13 cellular contexts compared by ENCODE assay signal in the genomic region with DNA sequence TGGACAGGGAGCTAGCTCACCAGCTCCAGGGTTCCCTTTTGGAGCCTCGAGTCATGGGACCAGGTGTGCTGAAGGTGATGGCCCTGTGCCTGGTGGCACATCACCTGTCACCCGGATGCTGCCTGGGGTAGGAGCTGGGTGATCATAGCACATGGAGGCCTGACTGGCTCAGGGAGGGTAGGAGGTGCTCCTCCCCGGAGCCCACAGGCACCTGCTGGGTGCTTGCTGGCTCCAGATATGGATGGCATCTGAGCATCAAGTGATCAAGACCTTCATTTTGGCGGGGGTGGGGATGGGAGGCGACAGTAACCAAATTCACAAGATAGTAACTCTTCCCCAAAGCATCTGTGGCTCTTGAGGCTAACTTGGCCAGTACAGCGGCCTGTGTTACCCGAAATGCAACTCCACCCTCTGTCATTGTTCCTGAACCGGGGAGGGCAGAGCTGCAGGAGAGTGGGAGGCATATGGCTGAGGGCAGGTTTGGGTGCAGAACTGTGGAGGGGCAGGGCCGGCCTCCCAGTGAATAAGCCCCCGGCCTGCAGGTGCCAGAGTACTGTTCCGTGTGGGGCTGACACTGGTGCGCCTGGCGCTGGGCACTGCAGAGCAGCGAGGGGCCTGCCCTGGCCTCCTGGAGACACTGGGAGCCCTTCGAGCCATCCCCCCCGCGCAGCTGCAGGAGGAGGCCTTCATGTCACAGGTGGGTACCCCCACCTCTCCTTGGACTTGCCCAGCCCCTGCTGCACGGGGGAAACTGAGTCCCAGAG. TPM values are rescaled to one million over a fixed set of nuclear protein-coding genes. Genes with fewer than 3 reads are reported as not detected.
DNase-seq lines count a peak whose midpoint lies in the region; ATAC-seq lines count a peak whose summit lies in the region.
"Had no signal": no experiment of that assay in that cellular context is flagged by ENCODE, and none has a peak within 500 bp of the region (broad histone marks: within the 10 kb centered on the region; RNA-seq: fewer than 3 reads in every experiment).

No MANE protein-coding gene starts in this region.

- no peaks in the 10 kb centered on the region for H3K79me2 ChIP-seq in GM23248 (ENCODE audit: insufficient read depth)

- POLR2A ChIA-PET in CD8-positive, alpha-beta memory T cell (lab: Charles Lee) = interaction anchor here (1.0 to 3.8 kb wide), 12 partner anchors 9 to 74 kb away, joined by 3 to 77 read pairs (median 6); a partner anchor contains a TSS

- peak overlapping the region; percentile 82 for H3K4me3 ChIP-seq in CD8-positive, alpha-beta memory T cell (ENCODE audit: low read length)
- no peak overlapping the region for H3K4me3 ChIP-seq in MG63
- no peak overlapping the region for H3K4me3 ChIP-seq in GM23248

- no peaks in the 10 kb centered on the region for H3K9me3 ChIP-seq in CD8-positive, alpha-beta memory T cell (ENCODE audit: low read length)
- no peaks in the 10 kb centered on the region for H3K9me3 ChIP-seq in MG63
- H3K9me3 ChIP-seq in GM23248 (ENCODE audit: low read depth) = no peaks in the 10 kb centered on the region

- CTCF ChIA-PET in CD8-positive, alpha-beta memory T cell (lab: Charles Lee) = interaction anchor here (1.0 to 2.4 kb wide), 14 partner anchors 10 to 57 kb away, joined by 3 to 14 read pairs (median 4); a partner anchor contains a TSS

- no peaks in the 10 kb centered on the region for H4K20me1 ChIP-seq in GM23248 (ENCODE audit: insufficient read depth)

- no peaks in the 10 kb centered on the region for H3K27me3 ChIP-seq in CD8-positive, alpha-beta memory T cell (ENCODE audit: insufficient read depth, low read length, poor library complexity, severe bottlenecking)
- H3K27me3 ChIP-seq in MG63 (no peaks in the 10 kb centered on the region), GM23248 (replicated peaks; ENCODE audit: insufficient read depth) (peaks cover 23% of the 10 kb centered on the region)

- H3K4me1 ChIP-seq in CD8-positive, alpha-beta memory T cell (ENCODE audit: insufficient read depth, low read length) = peaks cover 90% of the 10 kb centered on the region
- no peaks in the 10 kb centered on the region for H3K4me1 ChIP-seq in GM23248 (ENCODE audit: insufficient read depth)

- ATAC-seq in HG02852 (IDR thresholded peaks at IDR 0.05; ENCODE audit: unreplicated experiment) = peak; percentile 20
- peak; percentile 7 to 20 for ATAC-seq in activated T-cell treated with anti-CD3 and anti-CD28 coated beads, Interleukin-2, amount 50 U/mL, for 72 hours (replicated peaks in 1 of 2)
- ATAC-seq in natural killer cell treated with Interleukin-12 subunit alpha and Interleukin-12 subunit beta and Interleukin-15 and Interleukin-18, amount 100 ng/mL, for 72 hours = peak; percentile 5 to 30
- ATAC-seq in GM21515 (IDR thresholded peaks at IDR 0.05; ENCODE audit: unreplicated experiment) = no peak
- ATAC-seq in GM19397 (IDR thresholded peaks at IDR 0.05; ENCODE audit: unreplicated experiment) = no peak
- ATAC-seq: sciatic nerve had no signal

- peaks cover 6 to 55% (median 9%) of the 10 kb centered on the region in 3 donors for H3K36me3 Mint-ChIP-seq in CD8-positive, alpha-beta memory T cell
- peaks cover 5 to 11% of the 10 kb centered on the region in 2 donors for H3K36me3 Mint-ChIP-seq in activated T-cell treated with anti-CD3 and anti-CD28 coated beads, Interleukin-2, amount 50 U/mL, for 72 hours (ENCODE audit: insufficient read depth in 2 of 2)
- no peaks in the 10 kb centered on the region for H3K36me3 Mint-ChIP-seq in natural killer cell treated with Interleukin-12 subunit alpha and Interleukin-12 subunit beta and Interleukin-15 and Interleukin-18, amount 100 ng/mL, for 72 hours

- peak overlapping the region; percentile 95 to 99 (median 98) for H3K4me3 Mint-ChIP-seq in CD8-positive, alpha-beta memory T cell
- peak overlapping the region; percentile 91 to 96 for H3K4me3 Mint-ChIP-seq in activated T-cell treated with anti-CD3 and anti-CD28 coated beads, Interleukin-2, amount 50 U/mL, for 72 hours
- peak overlapping the region; percentile 83 for H3K4me3 Mint-ChIP-seq in natural killer cell treated with Interleukin-12 subunit alpha and Interleukin-12 subunit beta and Interleukin-15 and Interleukin-18, amount 100 ng/mL, for 72 hours

- in situ Hi-C loops in GM23248 (cut with MboI) = no loop called here

- H3K9ac ChIP-seq in GM23248 = no peak overlapping the region

- no peak overlapping the region for H3K4me2 ChIP-seq in GM23248 (ENCODE audit: unreplicated experiment)

- peak in 1 of 5 donors; percentile 44 for DNase-seq in CD8-positive, alpha-beta memory T cell
- no peak for DNase-seq in activated T-cell treated with anti-CD3 and anti-CD28 coated beads, Interleukin-2, amount 50 U/mL, for 72 hours
- no peak for DNase-seq in natural killer cell treated with Interleukin-12 subunit alpha and Interleukin-12 subunit beta and Interleukin-15 and Interleukin-18, amount 100 ng/mL, for 72 hours (ENCODE audit: low spot score)
- DNase-seq in MG63 (no peak), GM23248 (no peak)
- DNase-seq: anterior cingulate cortex, hypothalamus, NCI-H2107 had no signal

- no peak overlapping the region for H2AFZ ChIP-seq in GM23248

- H3K27me3 Mint-ChIP-seq in CD8-positive, alpha-beta memory T cell = peaks cover 0 to 2% of the 10 kb centered on the region in 2 donors
- H3K27me3 Mint-ChIP-seq in activated T-cell treated with anti-CD3 and anti-CD28 coated beads, Interleukin-2, amount 50 U/mL, for 72 hours (ENCODE audit: low read depth) = no peaks in the 10 kb centered on the region
- H3K27me3 Mint-ChIP-seq in natural killer cell treated with Interleukin-12 subunit alpha and Interleukin-12 subunit beta and Interleukin-15 and Interleukin-18, amount 100 ng/mL, for 72 hours = no peaks in the 10 kb centered on the region

- H3K9me3 Mint-ChIP-seq in CD8-positive, alpha-beta memory T cell = no peaks in the 10 kb centered on the region
- H3K9me3 Mint-ChIP-seq in activated T-cell treated with anti-CD3 and anti-CD28 coated beads, Interleukin-2, amount 50 U/mL, for 72 hours = no peaks in the 10 kb centered on the region
- H3K9me3 Mint-ChIP-seq in natural killer cell treated with Interleukin-12 subunit alpha and Interleukin-12 subunit beta and Interleukin-15 and Interleukin-18, amount 100 ng/mL, for 72 hours = no peaks in the 10 kb centered on the region

- H3K27ac Mint-ChIP-seq in CD8-positive, alpha-beta memory T cell = peak overlapping the region; percentile 72 to 98 (median 92)
- peak overlapping the region; percentile 90 for H3K27ac Mint-ChIP-seq in activated T-cell treated with anti-CD3 and anti-CD28 coated beads, Interleukin-2, amount 50 U/mL, for 72 hours
- peak overlapping the region; percentile 97 for H3K27ac Mint-ChIP-seq in natural killer cell treated with Interleukin-12 subunit alpha and Interleukin-12 subunit beta and Interleukin-15 and Interleukin-18, amount 100 ng/mL, for 72 hours

- H3K36me3 ChIP-seq in CD8-positive, alpha-beta memory T cell (ENCODE audit: insufficient read depth, low read length) = peaks cover 12% of the 10 kb centered on the region
- H3K36me3 ChIP-seq in MG63 (no peaks in the 10 kb centered on the region), GM23248 (ENCODE audit: low read depth) (no peaks in the 10 kb centered on the region)

- peak overlapping the region; percentile 57 for H3K27ac ChIP-seq in CD8-positive, alpha-beta memory T cell (ENCODE audit: low read depth, low read length)
- no peak overlapping the region for H3K27ac ChIP-seq in GM23248
- H3K27ac ChIP-seq: RWPE1 had no signal

- WGBS in GM23248 (ENCODE audit: low coverage in 1 of 2, low lambda C conversion rate in 2 of 2, missing lambda C conversion rate in 2 of 2), 2 experiments = 50 to 58% methylated on average over 18 of the region's 18 CpGs

- peaks cover 76 to 94% (median 82%) of the 10 kb centered on the region in 3 donors for H3K4me1 Mint-ChIP-seq in CD8-positive, alpha-beta memory T cell
- peaks cover 89% of the 10 kb centered on the region for H3K4me1 Mint-ChIP-seq in activated T-cell treated with anti-CD3 and anti-CD28 coated beads, Interleukin-2, amount 50 U/mL, for 72 hours (ENCODE audit: low read depth)
- H3K4me1 Mint-ChIP-seq in natural killer cell treated with Interleukin-12 subunit alpha and Interleukin-12 subunit beta and Interleukin-15 and Interleukin-18, amount 100 ng/mL, for 72 hours (ENCODE audit: low read depth in 2 of 2) = peaks cover 56 to 61% of the 10 kb centered on the region in 2 donors

- no peaks in the 10 kb centered on the region for H3F3A ChIP-seq in GM23248 (ENCODE audit: insufficient read depth)

- H3K9me2 ChIP-seq in GM23248 (ENCODE audit: insufficient read depth) = no peaks in the 10 kb centered on the region

RNA-seq across cellular contexts. Expression of a gene that starts 4.7 kb away (rescaled TPM):
- total RNA-seq in CD8-positive, alpha-beta memory T cell = 100 to 1,000 TPM; 102 to 105 TPM
- polyA plus RNA-seq in CD8-positive, alpha-beta memory T cell = 331 TPM
- total RNA-seq in activated T-cell treated with anti-CD3 and anti-CD28 coated beads, Interleukin-2, amount 50 U/mL, for 72 hours = 100 to 1,000 TPM in 1 of 2 donors, 10 to 100 TPM in 1; 93.3 to 120 TPM
- 10 to 100 TPM; 79.5 to 88.8 TPM for total RNA-seq in natural killer cell treated with Interleukin-12 subunit alpha and Interleukin-12 subunit beta and Interleukin-15 and Interleukin-18, amount 100 ng/mL, for 72 hours
- not detected in 2 replicates for total RNA-seq in MG63 (2014; rRNA removed; shearing (Covaris generic); ENCODE audit: low replicate concordance)
- not detected in 2 replicates for total RNA-seq in GM23248 (2014; rRNA removed; shearing (Covaris generic))
- 0.25 TPM in 1 of 2 replicates, not detected in the other for polyA plus RNA-seq in GM23248 (2016; fragmentation: Nextera tagmentation; extraction: Ambion mirVana)

RNA-seq across cellular contexts. Expression of a gene that starts 6.9 kb away (rescaled TPM):
- 1 to 10 TPM; 2.0 to 2.7 TPM for total RNA-seq in CD8-positive, alpha-beta memory T cell
- polyA plus RNA-seq in CD8-positive, alpha-beta memory T cell = 1.8 TPM
- total RNA-seq in activated T-cell treated with anti-CD3 and anti-CD28 coated beads, Interleukin-2, amount 50 U/mL, for 72 hours = 1 to 10 TPM; 3.8 to 5.0 TPM
- total RNA-seq in natural killer cell treated with Interleukin-12 subunit alpha and Interleukin-12 subunit beta and Interleukin-15 and Interleukin-18, amount 100 ng/mL, for 72 hours = 1 to 10 TPM; 2.3 to 4.9 TPM
- not detected in 2 replicates for total RNA-seq in MG63 (2014; rRNA removed; shearing (Covaris generic); ENCODE audit: low replicate concordance)
- total RNA-seq in GM23248 (2014; rRNA removed; shearing (Covaris generic)) = 0.38 and 0.43 TPM in 2 replicates
- polyA plus RNA-seq in GM23248 (2016; fragmentation: Nextera tagmentation; extraction: Ambion mirVana) = 0.13 and 0.38 TPM in 2 replicates

RNA-seq across cellular contexts. Expression of a gene that starts 7.0 kb away (rescaled TPM):
- total RNA-seq in CD8-positive, alpha-beta memory T cell = 100 to 1,000 TPM; 338 to 357 TPM
- 564 TPM for polyA plus RNA-seq in CD8-positive, alpha-beta memory T cell
- total RNA-seq in activated T-cell treated with anti-CD3 and anti-CD28 coated beads, Interleukin-2, amount 50 U/mL, for 72 hours = 100 to 1,000 TPM; 211 to 244 TPM
- 100 to 1,000 TPM; 317 to 378 TPM for total RNA-seq in natural killer cell treated with Interleukin-12 subunit alpha and Interleukin-12 subunit beta and Interleukin-15 and Interleukin-18, amount 100 ng/mL, for 72 hours
- 244 and 262 TPM in 2 replicates for total RNA-seq in MG63 (2014; rRNA removed; shearing (Covaris generic); ENCODE audit: low replicate concordance)
- 140 and 172 TPM in 2 replicates for total RNA-seq in GM23248 (2014; rRNA removed; shearing (Covaris generic))
- polyA plus RNA-seq in GM23248 (2016; fragmentation: Nextera tagmentation; extraction: Ambion mirVana) = 207 and 222 TPM in 2 replicates

RNA-seq across cellular contexts. Expression of a gene that starts 16.8 kb away (rescaled TPM):
- 10 to 100 TPM; 36.8 to 38.8 TPM for total RNA-seq in CD8-positive, alpha-beta memory T cell
- 9.4 TPM for polyA plus RNA-seq in CD8-positive, alpha-beta memory T cell
- 10 to 100 TPM; 36.7 to 41.2 TPM for total RNA-seq in activated T-cell treated with anti-CD3 and anti-CD28 coated beads, Interleukin-2, amount 50 U/mL, for 72 hours
- total RNA-seq in natural killer cell treated with Interleukin-12 subunit alpha and Interleukin-12 subunit beta and Interleukin-15 and Interleukin-18, amount 100 ng/mL, for 72 hours = 10 to 100 TPM; 25.9 to 47.8 TPM
- total RNA-seq in MG63 (2014; rRNA removed; shearing (Covaris generic); ENCODE audit: low replicate concordance) = 1.7 and 17.6 TPM in 2 replicates
- total RNA-seq in GM23248 (2014; rRNA removed; shearing (Covaris generic)) = 0.51 and 4.6 TPM in 2 replicates
- polyA plus RNA-seq in GM23248 (2016; fragmentation: Nextera tagmentation; extraction: Ambion mirVana) = 3.9 and 5.7 TPM in 2 replicates

RNA-seq across cellular contexts. Expression of a gene that starts 19.7 kb away (rescaled TPM):
- 10 to 100 TPM; 86.0 to 88.4 TPM for total RNA-seq in CD8-positive, alpha-beta memory T cell
- polyA plus RNA-seq in CD8-positive, alpha-beta memory T cell = 54.0 TPM
- 10 to 100 TPM; 55.0 to 56.1 TPM for total RNA-seq in activated T-cell treated with anti-CD3 and anti-CD28 coated beads, Interleukin-2, amount 50 U/mL, for 72 hours
- total RNA-seq in natural killer cell treated with Interleukin-12 subunit alpha and Interleukin-12 subunit beta and Interleukin-15 and Interleukin-18, amount 100 ng/mL, for 72 hours = 100 to 1,000 TPM in 1 of 2 donors, 10 to 100 TPM in 1; 95.8 to 112 TPM
- total RNA-seq in MG63 (2014; rRNA removed; shearing (Covaris generic); ENCODE audit: low replicate concordance) = 77.9 and 121 TPM in 2 replicates
- total RNA-seq in GM23248 (2014; rRNA removed; shearing (Covaris generic)) = 68.0 and 71.2 TPM in 2 replicates
- polyA plus RNA-seq in GM23248 (2016; fragmentation: Nextera tagmentation; extraction: Ambion mirVana) = 52.3 and 53.0 TPM in 2 replicates

Comparison
In these comparisons a context has a peak if more than half of its experiments do, and no peak if none do; other contexts are left out.
1. ATAC-seq: peak in HG02852 (single experiment), activated T-cell treated with anti-CD3 and anti-CD28 coated beads, Interleukin-2, amount 50 U/mL, for 72 hours (2 of 2) and natural killer cell treated with Interleukin-12 subunit alpha and Interleukin-12 subunit beta and Interleukin-15 and Interleukin-18, amount 100 ng/mL, for 72 hours (2 of 2); none in GM21515 (single experiment) and GM19397 (single experiment).
2. RNA of a gene that starts 4.7 kb away (total RNA-seq): 93.3 to 120 TPM in activated T-cell treated with anti-CD3 and anti-CD28 coated beads, Interleukin-2, amount 50 U/mL, for 72 hours, 102 to 105 TPM in CD8-positive, alpha-beta memory T cell and 79.5 to 88.8 TPM in natural killer cell treated with Interleukin-12 subunit alpha and Interleukin-12 subunit beta and Interleukin-15 and Interleukin-18, amount 100 ng/mL, for 72 hours; not detected in MG63 and not detected in GM23248; every median in the first group is over 10 times any median in the second.
3. Peak in every context shown above with its lines, with median percentiles within 50 percentile points of each other: H3K27ac Mint-ChIP-seq and H3K4me3 Mint-ChIP-seq.